In the genomic region with DNA sequence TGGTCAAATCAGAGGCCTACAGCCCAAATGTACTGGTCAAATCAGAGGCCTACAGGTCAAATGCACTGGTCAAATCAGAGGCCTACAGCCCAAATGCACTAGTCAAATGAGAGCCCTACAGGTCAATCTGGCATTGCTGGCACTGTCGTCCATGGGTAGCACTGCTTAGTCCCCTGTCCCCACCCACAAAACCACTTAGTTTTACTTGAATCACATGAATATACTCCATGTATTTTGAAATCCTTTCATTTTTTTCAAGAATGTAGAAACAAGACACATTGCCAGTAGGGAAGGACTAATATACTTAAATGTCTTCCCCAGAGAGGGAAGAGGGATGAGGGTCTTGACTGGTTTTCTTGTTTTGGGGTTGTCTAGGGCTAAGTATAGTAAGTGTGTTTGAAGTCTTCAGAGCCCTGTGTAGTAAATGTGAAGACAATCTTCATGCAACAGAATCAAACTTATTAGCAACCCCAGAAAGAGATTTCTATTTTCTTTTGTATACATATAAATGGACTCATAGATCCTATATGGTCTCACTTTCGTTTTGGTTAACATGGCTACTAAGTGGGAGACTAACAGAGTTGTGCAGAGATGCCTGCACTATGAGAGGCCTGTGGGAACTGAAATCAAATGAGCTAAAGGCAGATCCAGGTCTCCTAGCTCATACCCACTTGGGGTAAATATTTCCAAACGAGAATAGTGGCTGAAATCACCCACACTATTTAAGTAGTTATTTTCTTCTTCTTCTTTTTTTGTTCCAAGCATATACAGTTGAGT, we compare ENCODE assay signal across 29 cellular contexts. TPM values are rescaled to one million over a fixed set of nuclear protein-coding genes. Genes with fewer than 3 reads are reported as not detected.
DNase-seq lines count a peak whose midpoint lies in the region; ATAC-seq and TF ChIP-seq lines count a peak whose summit lies in the region.
"Had no signal": no experiment of that assay in that cellular context is flagged by ENCODE, and none has a peak within 500 bp of the region (broad histone marks: within the 10 kb centered on the region; RNA-seq: fewer than 3 reads in every experiment).

No MANE protein-coding gene starts in this region.

- H3K9me3 ChIP-seq in A673 (ENCODE audit: low read depth, low read length, poor library complexity, severe bottlenecking) (no peaks in the 10 kb centered on the region), SK-N-MC (ENCODE audit: low read depth, low read length) (no peaks in the 10 kb centered on the region)
- H3K9me3 ChIP-seq: BLaER1, Caco-2, HAP-1, SJSA1 had no signal

- H3K36me3 ChIP-seq in A673 (ENCODE audit: insufficient read depth, low read length, poor library complexity, severe bottlenecking) (peaks cover 18% of the 10 kb centered on the region), SK-N-MC (ENCODE audit: insufficient read depth, low read length) (peaks cover 40% of the 10 kb centered on the region)

- H3K27me3 ChIP-seq in A673 (replicated peaks; ENCODE audit: insufficient read depth, low read depth, low read length, poor library complexity): no peaks in the 10 kb centered on the region
- H3K27me3 ChIP-seq: BLaER1, SJSA1 had no signal

- H3K27ac ChIP-seq in A673 (ENCODE audit: low read depth, low read length, poor library complexity, severe bottlenecking): no peak overlapping the region
- H3K27ac ChIP-seq in SK-N-MC: no peak overlapping the region
- H3K27ac ChIP-seq: BLaER1, HL-60, PC-9, SJSA1 had no signal

- ATAC-seq in HG03432 (IDR thresholded peaks at IDR 0.05; ENCODE audit: unreplicated experiment): no peak

- H3K4me3 ChIP-seq in A673 (ENCODE audit: low read depth, low read length, poor library complexity, severe bottlenecking): no peak overlapping the region
- H3K4me3 ChIP-seq in Jurkat, Clone E6-1 (ENCODE audit: low read length): no peak overlapping the region
- H3K4me3 ChIP-seq in SK-N-MC: no peak overlapping the region
- H3K4me3 ChIP-seq: BLaER1, HAP-1, PC-9, SJSA1 had no signal

- CTCF ChIA-PET in activated CD4-positive, alpha-beta T cell treated with anti-CD3 and anti-CD28 coated beads, Interleukin-2, amount 10 ng/mL, durations not matched to agents 7 days and 5 days (lab: Charles Lee): no interaction called here
- CTCF ChIA-PET in A673 (lab: Charles Lee): no interaction called here
- CTCF ChIA-PET in activated CD4-positive, alpha-beta memory T cell treated with anti-CD3 and anti-CD28 coated beads, Interleukin-2, amount 10 ng/mL, durations not matched to agents 7 days and 5 days (lab: Charles Lee): no interaction called here

- no peaks in the 10 kb centered on the region for H3K4me1 ChIP-seq in A673 (ENCODE audit: insufficient read depth, low read length, poor library complexity, severe bottlenecking)
- H3K4me1 ChIP-seq: BLaER1, SJSA1 had no signal

- BruUV-seq in A673 (replicated peaks; lab: Mats Ljungman, UMichigan): no TSS peak

- H3K4me1 Mint-ChIP-seq in activated CD4-positive, alpha-beta T cell treated with anti-CD3 and anti-CD28 coated beads, Interleukin-2, amount 10 ng/mL, durations not matched to agents 7 days and 5 days: no peaks in the 10 kb centered on the region
- no peaks in the 10 kb centered on the region for H3K4me1 Mint-ChIP-seq in activated CD4-positive, alpha-beta memory T cell treated with anti-CD3 and anti-CD28 coated beads, Interleukin-2, amount 10 ng/mL, durations not matched to agents 7 days and 5 days
- H3K4me1 Mint-ChIP-seq: CD4-positive, alpha-beta memory T cell had no signal

- H3K36me3 Mint-ChIP-seq in activated CD4-positive, alpha-beta T cell treated with anti-CD3 and anti-CD28 coated beads, Interleukin-2, amount 10 ng/mL, durations not matched to agents 7 days and 5 days (ENCODE audit: low read depth): peaks cover 29% of the 10 kb centered on the region
- H3K36me3 Mint-ChIP-seq in activated CD4-positive, alpha-beta memory T cell treated with anti-CD3 and anti-CD28 coated beads, Interleukin-2, amount 10 ng/mL, durations not matched to agents 7 days and 5 days (ENCODE audit: low read depth): peaks cover 33% of the 10 kb centered on the region

- DNase-seq in activated CD4-positive, alpha-beta T cell treated with anti-CD3 and anti-CD28 coated beads, Interleukin-2, amount 10 ng/mL, durations not matched to agents 7 days and 5 days: peak; percentile 17
- no peak for DNase-seq in activated CD4-positive, alpha-beta T cell treated with anti-CD3 and anti-CD28 coated beads, Interleukin-2, amount 50 U/mL, for 4 hours
- DNase-seq in A673 (ENCODE audit: low spot score): peak; percentile 29
- peak; percentile 39 for DNase-seq in Jurkat, Clone E6-1 (ENCODE audit: low read depth, low spot score)
- peak; percentile 47 for DNase-seq in SK-N-MC (ENCODE audit: low read depth, low spot score)
- no peak for DNase-seq in HK-2 (ENCODE audit: unreplicated experiment)
- no peak for DNase-seq in activated CD4-positive, alpha-beta memory T cell treated with anti-CD3 and anti-CD28 coated beads, Interleukin-2, amount 10 ng/mL, durations not matched to agents 7 days and 5 days
- DNase-seq: 8988T, Caco-2, EL, GDM1, GOT3, HFFc6, Kasumi-1, MV-4-11, NCI-H1694, NCI-H2029 treated with DMSO at 0.1 percent for 48 hours, NCI-H2227 treated with DMSO at 0.1 percent for 48 hours, NCI-H526 treated with DMSO at 0.1 percent for 48 hours, Right ventricle myocardium superior, RPMI8226 had no signal

- TF ChIP-seq CTCF in A673 (conservative IDR thresholded peaks at IDR 0.05; ENCODE audit: low read depth, low read length): no peak

- H3K4me3 Mint-ChIP-seq in activated CD4-positive, alpha-beta T cell treated with anti-CD3 and anti-CD28 coated beads, Interleukin-2, amount 10 ng/mL, durations not matched to agents 7 days and 5 days: no peak overlapping the region
- no peak overlapping the region for H3K4me3 Mint-ChIP-seq in activated CD4-positive, alpha-beta memory T cell treated with anti-CD3 and anti-CD28 coated beads, Interleukin-2, amount 10 ng/mL, durations not matched to agents 7 days and 5 days
- H3K4me3 Mint-ChIP-seq: CD4-positive, alpha-beta memory T cell; HFFc6; IgD-negative memory B cell had no signal

- POLR2A ChIA-PET in activated CD4-positive, alpha-beta T cell treated with anti-CD3 and anti-CD28 coated beads, Interleukin-2, amount 10 ng/mL, durations not matched to agents 7 days and 5 days (lab: Charles Lee): no interaction called here
- POLR2A ChIA-PET in A673 (lab: Charles Lee; ENCODE audit: low non-redundant PET): no interaction called here
- POLR2A ChIA-PET in activated CD4-positive, alpha-beta memory T cell treated with anti-CD3 and anti-CD28 coated beads, Interleukin-2, amount 10 ng/mL, durations not matched to agents 7 days and 5 days (lab: Charles Lee): no interaction called here

- no peaks in the 10 kb centered on the region for H3K9me3 Mint-ChIP-seq in activated CD4-positive, alpha-beta T cell treated with anti-CD3 and anti-CD28 coated beads, Interleukin-2, amount 10 ng/mL, durations not matched to agents 7 days and 5 days
- no peaks in the 10 kb centered on the region for H3K9me3 Mint-ChIP-seq in activated CD4-positive, alpha-beta memory T cell treated with anti-CD3 and anti-CD28 coated beads, Interleukin-2, amount 10 ng/mL, durations not matched to agents 7 days and 5 days
- H3K9me3 Mint-ChIP-seq: CD4-positive, alpha-beta memory T cell; HFFc6; IgD-negative memory B cell had no signal

- H3K9ac ChIP-seq in SK-N-MC (ENCODE audit: insufficient read length): no peak overlapping the region
- H3K9ac ChIP-seq: BLaER1 had no signal

- H3K27me3 Mint-ChIP-seq in activated CD4-positive, alpha-beta T cell treated with anti-CD3 and anti-CD28 coated beads, Interleukin-2, amount 10 ng/mL, durations not matched to agents 7 days and 5 days: no peaks in the 10 kb centered on the region
- H3K27me3 Mint-ChIP-seq in activated CD4-positive, alpha-beta memory T cell treated with anti-CD3 and anti-CD28 coated beads, Interleukin-2, amount 10 ng/mL, durations not matched to agents 7 days and 5 days: no peaks in the 10 kb centered on the region
- H3K27me3 Mint-ChIP-seq: CD4-positive, alpha-beta memory T cell; IgD-negative memory B cell had no signal

- peak overlapping the region; percentile 65 for H3K27ac Mint-ChIP-seq in activated CD4-positive, alpha-beta T cell treated with anti-CD3 and anti-CD28 coated beads, Interleukin-2, amount 10 ng/mL, durations not matched to agents 7 days and 5 days
- no peak overlapping the region for H3K27ac Mint-ChIP-seq in activated CD4-positive, alpha-beta memory T cell treated with anti-CD3 and anti-CD28 coated beads, Interleukin-2, amount 10 ng/mL, durations not matched to agents 7 days and 5 days
- H3K27ac Mint-ChIP-seq: HFFc6, IgD-negative memory B cell had no signal

- intact Hi-C loops in A673 (cut with micrococcal nuclease; ENCODE audit: unreplicated experiment): no loop called here

RNA-seq across cellular contexts. Expression of a gene that starts 38.3 kb away (rescaled TPM):
- 10 to 100 TPM; 54.0 to 54.8 TPM for total RNA-seq in activated CD4-positive, alpha-beta T cell treated with anti-CD3 and anti-CD28 coated beads, Interleukin-2, amount 10 ng/mL, durations not matched to agents 7 days and 5 days
- 60.9 and 75.3 TPM in 2 replicates for total RNA-seq in A673 (2021)
- polyA plus RNA-seq in Jurkat, Clone E6-1 (2012; ENCODE audit: insufficient read depth, insufficient read length): 39.5 TPM
- 10 to 100 TPM; 60.2 to 63.1 TPM for total RNA-seq in activated CD4-positive, alpha-beta memory T cell treated with anti-CD3 and anti-CD28 coated beads, Interleukin-2, amount 10 ng/mL, durations not matched to agents 7 days and 5 days

Comparison
In these comparisons a context has a peak if more than half of its experiments do, and no peak if none do; other contexts are left out.
1. DNase-seq: peak in activated CD4-positive, alpha-beta T cell treated with anti-CD3 and anti-CD28 coated beads, Interleukin-2, amount 10 ng/mL, durations not matched to agents 7 days and 5 days (single experiment), A673 (single experiment), Jurkat, Clone E6-1 (single experiment) and SK-N-MC (single experiment); none in activated CD4-positive, alpha-beta T cell treated with anti-CD3 and anti-CD28 coated beads, Interleukin-2, amount 50 U/mL, for 4 hours (0 of 2), HK-2 (single experiment) and activated CD4-positive, alpha-beta memory T cell treated with anti-CD3 and anti-CD28 coated beads, Interleukin-2, amount 10 ng/mL, durations not matched to agents 7 days and 5 days (single experiment).